Comparison of ENCODE assay signal across 16 cellular contexts in genomic region chr14:100150932-100151587, GRCh38. TPM values are rescaled to one million over a fixed set of nuclear protein-coding genes. Genes with fewer than 3 reads are reported as not detected.
A peak's percentile ranks its signal among the peaks of the same experiment; 100 is the strongest.
DNase-seq lines count a peak whose midpoint lies in the region; ATAC-seq and TF ChIP-seq lines count a peak whose summit lies in the region.
"Had no signal": no experiment of that assay in that cellular context is flagged by ENCODE, and none has a peak within 500 bp of the region (broad histone marks: within the 10 kb centered on the region; RNA-seq: fewer than 3 reads in every experiment).

No MANE protein-coding gene starts in this region.

- no peaks in the 10 kb centered on the region for H3K27me3 ChIP-seq in RWPE2 (ENCODE audit: insufficient read depth, poor library complexity, severe bottlenecking)
- H3K27me3 ChIP-seq in esophagus squamous epithelium: peaks cover 0 to 4% (median 0%) of the 10 kb centered on the region in 4 donors
- H3K27me3 ChIP-seq in heart left ventricle: peaks cover 0 to 8% (median 0%) of the 10 kb centered on the region in 9 donors
- H3K27me3 ChIP-seq: left lung, right atrium auricular region, thyroid gland had no signal

- no peak for TF ChIP-seq POLR2A in esophagus squamous epithelium (IDR thresholded peaks at IDR 0.05)
- TF ChIP-seq POLR2A in heart left ventricle (IDR thresholded peaks at IDR 0.05): no peak

- peaks cover 3% of the 10 kb centered on the region for H3K27me3 Mint-ChIP-seq in progenitor cell of endocrine pancreas
- H3K27me3 Mint-ChIP-seq: activated CD4-positive, alpha-beta T cell treated with anti-CD3 and anti-CD28 coated beads for 36 hours had no signal

- H3K9me3 Mint-ChIP-seq in progenitor cell of endocrine pancreas (ENCODE audit: low read depth): peaks cover 5% of the 10 kb centered on the region

- POLR2A ChIA-PET in HEK293 (lab: Yijun Ruan, JAX): interaction anchor here (0.5 kb wide), 1 partner anchor 101 kb away, joined by 4 read pairs; no protein-coding TSS in a partner anchor

- H3K27ac Mint-ChIP-seq in progenitor cell of endocrine pancreas: no peak overlapping the region
- H3K27ac Mint-ChIP-seq: activated CD4-positive, alpha-beta T cell treated with anti-CD3 and anti-CD28 coated beads for 36 hours; activated T-helper 2 cell treated with anti-CD3 and anti-CD28 coated beads, Interferon-gamma antibody, Interleukin-2, Interleukin-4, amounts not matched to agents 10 μg/mL and 5 μg/mL and 100 μg/mL, durations not matched to agents 14 hours and 24 hours and 36 hours had no signal

- CTCF ChIA-PET in HEK293 (lab: Yijun Ruan, JAX): interaction anchor here (0.8 kb wide), 1 partner anchor 42 kb away, joined by 4 read pairs; no protein-coding TSS in a partner anchor

- H3K36me3 Mint-ChIP-seq in progenitor cell of endocrine pancreas (ENCODE audit: insufficient read depth): peaks cover 2% of the 10 kb centered on the region

- H3K27ac ChIP-seq in HEK293 (ENCODE audit: extremely low read depth, low read depth, low read length) (no peak overlapping the region), RWPE2 (ENCODE audit: poor library complexity, severe bottlenecking) (peak overlapping the region; percentile 20), esophagus squamous epithelium (peak overlapping the region; percentile 16 to 83 (median 68)), heart left ventricle (no peak overlapping the region)
- H3K27ac ChIP-seq: left lung, right atrium auricular region had no signal

- H3K4me1 ChIP-seq in HEK293 (ENCODE audit: control insufficient read depth, insufficient read depth, low read length) (no peaks in the 10 kb centered on the region), RWPE2 (ENCODE audit: insufficient read depth, poor library complexity, severe bottlenecking) (peaks cover 16% of the 10 kb centered on the region), esophagus squamous epithelium (peaks cover 30 to 73% (median 36%) of the 10 kb centered on the region in 3 donors), heart left ventricle (peaks cover 0 to 14% (median 0%) of the 10 kb centered on the region in 12 donors)

- DNase-seq in RWPE2 (ENCODE audit: low spot score) (no peak), esophagus squamous epithelium (lab: John Stamatoyannopoulos, UW) (no peak), pons (ENCODE audit: low spot score) (peak; percentile 43), progenitor cell of endocrine pancreas (ENCODE audit: low spot score, unreplicated experiment) (no peak), NCI-H82 treated with DMSO at 0.1 percent for 48 hours (lab: John Stamatoyannopoulos, UW; ENCODE audit: unreplicated experiment) (no peak), heart left ventricle (no peak)
- DNase-seq: activated CD4-positive, alpha-beta T cell treated with anti-CD3 and anti-CD28 coated beads for 36 hours; glutamatergic neuron had no signal

- H3K9me3 ChIP-seq in HEK293 (ENCODE audit: control insufficient read depth, insufficient read depth, low read depth, low read length): no peaks in the 10 kb centered on the region
- H3K9me3 ChIP-seq in RWPE2 (ENCODE audit: severe bottlenecking): no peaks in the 10 kb centered on the region
- peaks cover 0 to 18% (median 7%) of the 10 kb centered on the region in 3 donors for H3K9me3 ChIP-seq in esophagus squamous epithelium
- peaks cover 0 to 11% (median 6%) of the 10 kb centered on the region in 12 donors for H3K9me3 ChIP-seq in heart left ventricle
- H3K9me3 ChIP-seq: thyroid gland had no signal

- intact Hi-C loops in esophagus squamous epithelium (cut with DNase I) (no loop called here), heart left ventricle (cut with DNase I) (no loop called here)

- WGBS in esophagus squamous epithelium, 2 donors: 5% methylated on average over 4 of the region's 12 CpGs; no CpG with 5 or more reads in 1 of the 2 donors
- WGBS in heart left ventricle, 4 donors: 82 to 90% (median 86%) methylated on average over 9 to 12 of the region's 12 CpGs

- no peaks in the 10 kb centered on the region for H3K36me3 ChIP-seq in HEK293 (ENCODE audit: control insufficient read depth in 2 of 2, insufficient read depth in 1 of 2, low read length in 2 of 2)
- no peaks in the 10 kb centered on the region for H3K36me3 ChIP-seq in RWPE2 (ENCODE audit: low read depth)
- H3K36me3 ChIP-seq in esophagus squamous epithelium: peaks cover 0 to 21% (median 0%) of the 10 kb centered on the region in 3 donors
- no peaks in the 10 kb centered on the region for H3K36me3 ChIP-seq in heart left ventricle
- H3K36me3 ChIP-seq: left lung, right atrium auricular region, thyroid gland had no signal

- ATAC-seq in RWPE2 (ENCODE audit: low read depth) (peak; percentile 26; the same call in 2 of the 3 replicates), heart left ventricle (no peak), HG02840 (IDR thresholded peaks at IDR 0.05; ENCODE audit: low FRiP score, unreplicated experiment) (no peak)
- ATAC-seq: activated CD4-positive, alpha-beta T cell treated with anti-CD3 and anti-CD28 coated beads for 36 hours had no signal

- peaks cover 8% of the 10 kb centered on the region for H3K4me1 Mint-ChIP-seq in progenitor cell of endocrine pancreas (ENCODE audit: low read depth)

- no peak overlapping the region for H3K4me3 Mint-ChIP-seq in progenitor cell of endocrine pancreas (ENCODE audit: low read depth)
- H3K4me3 Mint-ChIP-seq: activated CD4-positive, alpha-beta T cell treated with anti-CD3 and anti-CD28 coated beads for 36 hours had no signal

- H3K4me3 ChIP-seq in HEK293 (ENCODE audit: low read depth, low read length): no peak overlapping the region
- no peak overlapping the region for H3K4me3 ChIP-seq in RWPE2 (ENCODE audit: severe bottlenecking)
- H3K4me3 ChIP-seq in esophagus squamous epithelium: no peak overlapping the region
- H3K4me3 ChIP-seq in heart left ventricle: no peak overlapping the region
- H3K4me3 ChIP-seq: left lung, right atrium auricular region, thyroid gland had no signal

- TF ChIP-seq CTCF in HEK293 (tag by site-specific recombination; IDR thresholded peaks at IDR 0.05): no peak
- peak; percentile 29 for TF ChIP-seq CTCF in RWPE2 (IDR thresholded peaks at IDR 0.05; ENCODE audit: poor library complexity, severe bottlenecking)
- no peak for TF ChIP-seq CTCF in esophagus squamous epithelium (IDR thresholded peaks at IDR 0.05)
- no peak for TF ChIP-seq CTCF in progenitor cell of endocrine pancreas (IDR thresholded peaks at IDR 0.05; ENCODE audit: unreplicated experiment)
- TF ChIP-seq CTCF in heart left ventricle (IDR thresholded peaks at IDR 0.05): no peak

TF ChIP-seq in HEK293, 187 proteins besides CTCF, POLR2A, EP300 and RAD21 (continues in another document):
- TF ChIP-seq ELK4 (IDR thresholded peaks at IDR 0.05; ENCODE audit: borderline replicate concordance, low read depth, low read length): no peak
- TF ChIP-seq ZNF624 (tag by site-specific recombination; IDR thresholded peaks at IDR 0.05): no peak
- no peak for TF ChIP-seq ZSCAN30 (tag by site-specific recombination; IDR thresholded peaks at IDR 0.05)
- TF ChIP-seq KLF8 (tag by site-specific recombination; IDR thresholded peaks at IDR 0.05): no peak
- TF ChIP-seq ZFP69B (tag by site-specific recombination; IDR thresholded peaks at IDR 0.05): peak; percentile 68
- TF ChIP-seq ZNF426 (tag by site-specific recombination; IDR thresholded peaks at IDR 0.05): no peak
- 0 out of 2 replicates have a peak, but pooled peaks have one; percentile 23 for TF ChIP-seq HIC1 (tag by site-specific recombination; IDR thresholded peaks at IDR 0.05)
- TF ChIP-seq ZNF664 (tag by site-specific recombination; IDR thresholded peaks at IDR 0.05): no peak
- peak; percentile 56; the same call in 1 of the 2 replicates for TF ChIP-seq ZNF692 (tag by site-specific recombination; IDR thresholded peaks at IDR 0.05)

RNA-seq across cellular contexts. Expression of gene DEGS2, which starts 8.4 kb away (rescaled TPM):
- total RNA-seq in esophagus squamous epithelium: 100 to 1,000 TPM in 1 of 4 donors, 10 to 100 TPM in 3; 23.8 to 116 (median 27.3) TPM
- 0.73 and 1.3 TPM in 2 replicates for total RNA-seq in progenitor cell of endocrine pancreas
- total RNA-seq in heart left ventricle: under 1 TPM in 3 of 9 donors, not detected in 6; 0.22 to 0.48 (median 0.37) TPM
- polyA plus RNA-seq in heart left ventricle: under 1 TPM in 1 of 2 donors, not detected in 1; 0.08 TPM
- total RNA-seq: cardiac septum, LHCN-M2, right atrium auricular region had no signal

Comparison
In these comparisons a context has a peak if more than half of its experiments do, and no peak if none do; other contexts are left out.
1. H3K27ac ChIP-seq: peak in RWPE2 (single experiment) and esophagus squamous epithelium (4 of 4); none in HEK293 (single experiment) and heart left ventricle (0 of 12).
2. RNA of gene DEGS2, which starts 8.4 kb away (total RNA-seq): 23.8 to 116 TPM in esophagus squamous epithelium; 0.73 to 1.3 TPM in progenitor cell of endocrine pancreas and 0.22 to 0.48 TPM in heart left ventricle; every median in the first group is over 10 times any median in the second.